In genomic region chr2:86073225-86073624, GRCh38 we compare ENCODE assay signal across 14 cellular contexts. TPM values are rescaled to one million over a fixed set of nuclear protein-coding genes. Genes with fewer than 3 reads are reported as not detected.
DNase-seq lines count a peak whose midpoint lies in the region; ATAC-seq and TF ChIP-seq lines count a peak whose summit lies in the region.
"Had no signal": no experiment of that assay in that cellular context is flagged by ENCODE, and none has a peak within 500 bp of the region (broad histone marks: within the 10 kb centered on the region; RNA-seq: fewer than 3 reads in every experiment).

No MANE protein-coding gene starts in this region.

- H3K9me3 ChIP-seq in left ventricle myocardium inferior (replicated peaks): no peaks in the 10 kb centered on the region
- no peaks in the 10 kb centered on the region for H3K9me3 ChIP-seq in uterus
- H3K9me3 ChIP-seq: SK-N-SH, stomach had no signal

- ATAC-seq in Right ventricle myocardium superior (ENCODE audit: poor library complexity) (no peak), activated B cell treated with CpG ODN at 0.5 μM for 24 hours (ENCODE audit: low read depth) (no peak), natural killer cell (no peak), HG03520 (IDR thresholded peaks at IDR 0.05; ENCODE audit: unreplicated experiment) (no peak)

- TF ChIP-seq POLR2A in uterus (IDR thresholded peaks at IDR 0.05): no peak

- POLR2A ChIA-PET in activated B cell treated with CpG ODN at 0.5 μM for 24 hours (lab: Charles Lee): interaction anchor here (1.6 to 2.4 kb wide), 2 partner anchors 33 to 37 kb away, joined by 9 to 18 read pairs; partner anchors contain the start of genes POLR1A and PTCD3

- H3K27me3 Mint-ChIP-seq in activated B cell treated with CpG ODN at 0.5 μM for 24 hours: no peaks in the 10 kb centered on the region
- no peaks in the 10 kb centered on the region for H3K27me3 Mint-ChIP-seq in natural killer cell (ENCODE audit: low read depth in 2 of 2)

- H3K36me3 Mint-ChIP-seq in activated B cell treated with CpG ODN at 0.5 μM for 24 hours (ENCODE audit: low read depth) (peaks cover 82% of the 10 kb centered on the region), natural killer cell (peaks cover 15% of the 10 kb centered on the region)

- CTCF ChIA-PET in activated B cell treated with CpG ODN at 0.5 μM for 24 hours (lab: Charles Lee): interaction anchor here (1.2 to 3.0 kb wide), 3 partner anchors 37 to 246 kb away, joined by 3 to 15 read pairs (median 8); no protein-coding TSS in a partner anchor

- no peak for DNase-seq in left ventricle myocardium inferior
- no peak for DNase-seq in Right ventricle myocardium superior
- no peak for DNase-seq in activated B cell treated with CpG ODN at 0.5 μM for 24 hours
- DNase-seq in natural killer cell: no peak
- no peak for DNase-seq in uterus
- no peak for DNase-seq in A172 (ENCODE audit: low spot score)
- DNase-seq in activated CD8-positive, alpha-beta memory T cell treated with anti-CD3 and anti-CD28 coated beads, Interleukin-2, amount 50 U/mL, for 48 hours: no peak
- DNase-seq: activated gamma-delta T cell, GDM1, NCI-H774, SK-N-SH had no signal

- no peaks in the 10 kb centered on the region for H3K27me3 ChIP-seq in left ventricle myocardium inferior (ENCODE audit: low read depth)
- H3K27me3 ChIP-seq in uterus: no peaks in the 10 kb centered on the region
- H3K27me3 ChIP-seq: stomach had no signal

- intact Hi-C loops in left ventricle myocardium inferior (cut with micrococcal nuclease) (no loop called here), Right ventricle myocardium superior (cut with DNase I) (loop anchor here (10.0 kb wide), 1 partner anchor 348 kb away; no protein-coding TSS in a partner anchor), activated B cell treated with CpG ODN at 0.5 μM for 24 hours (cut with micrococcal nuclease) (no loop called here), natural killer cell (cut with micrococcal nuclease) (no loop called here), uterus (cut with DNase I; ENCODE audit: low total_unique reads) (loop anchor here (10.0 kb wide), 2 partner anchors 168 to 338 kb away; no protein-coding TSS in a partner anchor)

- H3K36me3 ChIP-seq in left ventricle myocardium inferior (peaks cover 60% of the 10 kb centered on the region), uterus (no peaks in the 10 kb centered on the region)

- H3K4me3 Mint-ChIP-seq in activated B cell treated with CpG ODN at 0.5 μM for 24 hours: no peak overlapping the region
- H3K4me3 Mint-ChIP-seq in natural killer cell: no peak overlapping the region
- H3K4me3 Mint-ChIP-seq: neural crest cell had no signal

- peak overlapping the region; percentile 61 for H3K27ac Mint-ChIP-seq in activated B cell treated with CpG ODN at 0.5 μM for 24 hours
- H3K27ac Mint-ChIP-seq in natural killer cell: peak overlapping the region; percentile 79 to 82

- H3K27ac ChIP-seq in left ventricle myocardium inferior (replicated peaks) (peak overlapping the region; percentile 73), uterus (peak overlapping the region; percentile 48 to 73)

- H3K4me1 Mint-ChIP-seq in activated B cell treated with CpG ODN at 0.5 μM for 24 hours (peaks cover 32% of the 10 kb centered on the region), natural killer cell (peaks cover 12 to 19% of the 10 kb centered on the region in 2 donors)
- H3K4me1 Mint-ChIP-seq: neural crest cell had no signal

- H3K4me3 ChIP-seq in left ventricle myocardium inferior (no peak overlapping the region), uterus (no peak overlapping the region)
- H3K4me3 ChIP-seq: stomach had no signal

- TF ChIP-seq CTCF in left ventricle myocardium inferior (IDR thresholded peaks at IDR 0.05; ENCODE audit: borderline replicate concordance) (no peak), activated B cell treated with CpG ODN at 0.5 μM for 24 hours (IDR thresholded peaks at IDR 0.05) (no peak), natural killer cell (IDR thresholded peaks at IDR 0.05) (no peak), uterus (IDR thresholded peaks at IDR 0.05) (no peak)

- H3K4me1 ChIP-seq in left ventricle myocardium inferior (peaks cover 34% of the 10 kb centered on the region), uterus (peaks cover 0 to 8% of the 10 kb centered on the region in 2 donors)

- H3K9me3 Mint-ChIP-seq in activated B cell treated with CpG ODN at 0.5 μM for 24 hours (no peaks in the 10 kb centered on the region), natural killer cell (no peaks in the 10 kb centered on the region)
- H3K9me3 Mint-ChIP-seq: neural crest cell had no signal

RNA-seq across cellular contexts. Expression of gene POLR1A, which starts 32.5 kb away (rescaled TPM):
- total RNA-seq in left ventricle myocardium inferior: 16.3 TPM
- 13.4 TPM for total RNA-seq in Right ventricle myocardium superior
- 47.8 and 53.4 TPM in 2 replicates for total RNA-seq in activated B cell treated with CpG ODN at 0.5 μM for 24 hours
- total RNA-seq in natural killer cell: 10 to 100 TPM; 19.7 to 26.5 (median 22.8) TPM
- total RNA-seq in uterus: 10 to 100 TPM; 10.9 to 38.8 (median 17.7) TPM
- 29.4 and 33.1 TPM in 2 replicates for total RNA-seq in A172 (2014; rRNA removed; shearing (Covaris generic))

RNA-seq across cellular contexts. Expression of gene PTCD3, which starts 32.8 kb away (rescaled TPM):
- 158 TPM for total RNA-seq in left ventricle myocardium inferior
- total RNA-seq in Right ventricle myocardium superior: 134 TPM
- total RNA-seq in activated B cell treated with CpG ODN at 0.5 μM for 24 hours: 135 and 148 TPM in 2 replicates
- 100 to 1,000 TPM; 115 to 146 (median 128) TPM for total RNA-seq in natural killer cell
- 100 to 1,000 TPM in 2 of 4 donors, 10 to 100 TPM in 2; 87.9 to 160 (median 103) TPM for total RNA-seq in uterus
- total RNA-seq in A172 (2014; rRNA removed; shearing (Covaris generic)): 121 and 151 TPM in 2 replicates

Comparison
In these comparisons a context has a peak if more than half of its experiments do, and no peak if none do; other contexts are left out.
1. intact Hi-C loops: an anchor here in Right ventricle myocardium superior (10.0 kb wide) and uterus (10.0 kb wide); none called in left ventricle myocardium inferior, activated B cell treated with CpG ODN at 0.5 μM for 24 hours and natural killer cell.